Comparison of ENCODE assay signal across 11 cellular contexts in genomic region chr1:176177764-176178163, GRCh38. TPM values are rescaled to one million over a fixed set of nuclear protein-coding genes. Genes with fewer than 3 reads are reported as not detected.
DNase-seq lines count a peak whose midpoint lies in the region; ATAC-seq lines count a peak whose summit lies in the region.
"Had no signal": no experiment of that assay in that cellular context is flagged by ENCODE, and none has a peak within 500 bp of the region (broad histone marks: within the 10 kb centered on the region; RNA-seq: fewer than 3 reads in every experiment).

No MANE protein-coding gene starts in this region.

- no peaks in the 10 kb centered on the region for H3K9me3 ChIP-seq in CD4-positive, CD25-positive, alpha-beta regulatory T cell (ENCODE audit: control insufficient read depth in 2 of 2, low read length in 2 of 2)
- H3K9me3 ChIP-seq in SK-N-MC (ENCODE audit: low read depth, low read length) = no peaks in the 10 kb centered on the region

- no peaks in the 10 kb centered on the region for H3K27me3 ChIP-seq in CD4-positive, CD25-positive, alpha-beta regulatory T cell (ENCODE audit: control insufficient read depth, insufficient read depth, low read length)

- H3K9ac ChIP-seq in SK-N-MC (ENCODE audit: insufficient read length) = no peak overlapping the region

- H3K36me3 ChIP-seq in CD4-positive, CD25-positive, alpha-beta regulatory T cell (ENCODE audit: control insufficient read depth, insufficient read depth, low read length) = peaks cover 35% of the 10 kb centered on the region
- peaks cover 9% of the 10 kb centered on the region; the same call in 1 of the 2 replicates for H3K36me3 ChIP-seq in SK-N-MC (ENCODE audit: insufficient read depth, low read length)

- peak overlapping the region; percentile 12 to 86 (median 83) for H3K27ac Mint-ChIP-seq in CD4-positive, CD25-positive, alpha-beta regulatory T cell

- H3K9me3 Mint-ChIP-seq in CD4-positive, CD25-positive, alpha-beta regulatory T cell = no peaks in the 10 kb centered on the region

- H3K4me3 Mint-ChIP-seq in CD4-positive, CD25-positive, alpha-beta regulatory T cell = peak overlapping the region in 2 of 4 donors; percentile 13 to 52

- peak in 1 of 3 donors; percentile 24 for DNase-seq in CD4-positive, CD25-positive, alpha-beta regulatory T cell
- DNase-seq in SK-N-MC (ENCODE audit: low read depth, low spot score) (no peak), DMS53 treated with DMSO at 0.1 percent for 48 hours (lab: John Stamatoyannopoulos, UW; ENCODE audit: unreplicated experiment) (no peak), NCI-H82 treated with DMSO at 0.1 percent for 48 hours (lab: John Stamatoyannopoulos, UW; ENCODE audit: unreplicated experiment) (no peak), NCI-H1092 treated with DMSO at 0.1 percent for 48 hours (lab: John Stamatoyannopoulos, UW) (no peak)
- no peak for DNase-seq in effector CD4-positive, alpha-beta T cell
- DNase-seq: AML-193, NCI-H2029 treated with DMSO at 0.1 percent for 48 hours, posterior cingulate gyrus had no signal

- H3K4me3 ChIP-seq in CD4-positive, CD25-positive, alpha-beta regulatory T cell (ENCODE audit: low read depth, low read length) = peak overlapping the region; percentile 46
- H3K4me3 ChIP-seq in SK-N-MC = no peak overlapping the region

- H3K27ac ChIP-seq in CD4-positive, CD25-positive, alpha-beta regulatory T cell (ENCODE audit: insufficient read depth, low read length, poor library complexity, severe bottlenecking) = no peak overlapping the region
- H3K27ac ChIP-seq in SK-N-MC = peak overlapping the region; percentile 35; the same call in 1 of the 2 replicates

- ATAC-seq in CD4-positive, CD25-positive, alpha-beta regulatory T cell (ENCODE audit: low read depth in 2 of 2) = no peak
- ATAC-seq in GM19025 (IDR thresholded peaks at IDR 0.05; ENCODE audit: low read depth, unreplicated experiment) (peak; percentile 76), HG02884 (IDR thresholded peaks at IDR 0.05; ENCODE audit: unreplicated experiment) (peak; percentile 86)

- H3K36me3 Mint-ChIP-seq in CD4-positive, CD25-positive, alpha-beta regulatory T cell = peaks cover 43% of the 10 kb centered on the region

- H3K27me3 Mint-ChIP-seq in CD4-positive, CD25-positive, alpha-beta regulatory T cell = no peaks in the 10 kb centered on the region

- peaks cover 27 to 61% (median 52%) of the 10 kb centered on the region in 4 donors for H3K4me1 Mint-ChIP-seq in CD4-positive, CD25-positive, alpha-beta regulatory T cell

- H3K4me1 ChIP-seq in CD4-positive, CD25-positive, alpha-beta regulatory T cell (ENCODE audit: control insufficient read depth, insufficient read depth, low read length, poor library complexity, severe bottlenecking) = peaks cover 9% of the 10 kb centered on the region

RNA-seq across cellular contexts. Expression of gene COP1, which starts 29.3 kb away (rescaled TPM):
- 53.9 TPM for total RNA-seq in CD4-positive, CD25-positive, alpha-beta regulatory T cell
- polyA plus RNA-seq in CD4-positive, CD25-positive, alpha-beta regulatory T cell = 10 to 100 TPM; 37.7 to 43.9 (median 41.8) TPM

Comparison
In these comparisons a context has a peak if more than half of its experiments do, and no peak if none do; other contexts are left out.
1. ATAC-seq: peak in GM19025 (single experiment) and HG02884 (single experiment); none in CD4-positive, CD25-positive, alpha-beta regulatory T cell (0 of 2).